ENCODE assay signal across 18 cellular contexts in the genomic region with DNA sequence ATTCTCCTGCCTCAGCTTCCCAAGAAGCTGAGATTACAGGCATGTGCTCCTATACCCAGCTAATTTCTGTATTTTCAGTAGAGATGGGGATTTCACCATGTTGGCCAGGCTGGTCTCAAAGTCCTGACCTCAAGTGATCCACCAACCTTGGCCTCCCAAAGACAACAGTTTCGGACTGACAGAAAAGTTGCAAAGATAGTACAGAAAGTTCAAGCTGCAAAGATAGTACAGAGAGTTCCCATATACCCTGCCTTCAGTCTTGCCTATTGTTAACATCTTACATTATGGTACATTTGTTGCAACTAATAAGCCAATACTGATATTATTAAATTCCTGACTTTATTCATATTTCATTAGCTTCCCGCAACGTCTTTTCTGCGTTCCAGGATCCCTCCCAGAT.
A peak's percentile ranks its signal among the peaks of the same experiment; 100 is the strongest.
DNase-seq lines count a peak whose midpoint lies in the region; ATAC-seq, FAIRE-seq and TF ChIP-seq lines count a peak whose summit lies in the region.
"Had no signal": no experiment of that assay in that cellular context is flagged by ENCODE, and none has a peak within 500 bp of the region (broad histone marks: within the 10 kb centered on the region; RNA-seq: fewer than 3 reads in every experiment).

No MANE protein-coding gene starts in this region.

- H3K9me3 ChIP-seq in testis: no peaks in the 10 kb centered on the region
- no peaks in the 10 kb centered on the region for H3K9me3 ChIP-seq in right cardiac atrium (ENCODE audit: control insufficient read depth, low read length)
- H3K9me3 ChIP-seq: BLaER1 had no signal

- peaks cover 5% of the 10 kb centered on the region for H3K4me1 Mint-ChIP-seq in activated T-helper 2 cell treated with anti-CD3 and anti-CD28 coated beads, Interferon-gamma antibody, Interleukin-2, Interleukin-4, amounts not matched to agents 10 μg/mL and 5 μg/mL and 100 μg/mL, durations not matched to agents 14 hours and 24 hours and 36 hours (ENCODE audit: low read depth)
- H3K4me1 Mint-ChIP-seq: CD4-positive, alpha-beta memory T cell had no signal

- H3K27me3 ChIP-seq in testis: no peaks in the 10 kb centered on the region
- no peaks in the 10 kb centered on the region for H3K27me3 ChIP-seq in right cardiac atrium (ENCODE audit: control insufficient read depth, insufficient read depth)
- H3K27me3 ChIP-seq: BLaER1 had no signal

- H3K4me1 ChIP-seq in testis (no peaks in the 10 kb centered on the region), right cardiac atrium (ENCODE audit: control insufficient read depth, insufficient read depth, low read length) (no peaks in the 10 kb centered on the region)

- no peak overlapping the region for H3K27ac Mint-ChIP-seq in activated T-helper 2 cell treated with anti-CD3 and anti-CD28 coated beads, Interferon-gamma antibody, Interleukin-2, Interleukin-4, amounts not matched to agents 10 μg/mL and 5 μg/mL and 100 μg/mL, durations not matched to agents 14 hours and 24 hours and 36 hours
- H3K27ac Mint-ChIP-seq: CD14-positive monocyte; CD4-positive, alpha-beta memory T cell; H9 had no signal

- H3K4me3 Mint-ChIP-seq in activated T-helper 2 cell treated with anti-CD3 and anti-CD28 coated beads, Interferon-gamma antibody, Interleukin-2, Interleukin-4, amounts not matched to agents 10 μg/mL and 5 μg/mL and 100 μg/mL, durations not matched to agents 14 hours and 24 hours and 36 hours (ENCODE audit: low read depth): no peak overlapping the region
- H3K4me3 Mint-ChIP-seq: CD14-positive monocyte; CD4-positive, alpha-beta memory T cell; H9 had no signal

- H3K27me3 Mint-ChIP-seq in activated T-helper 2 cell treated with anti-CD3 and anti-CD28 coated beads, Interferon-gamma antibody, Interleukin-2, Interleukin-4, amounts not matched to agents 10 μg/mL and 5 μg/mL and 100 μg/mL, durations not matched to agents 14 hours and 24 hours and 36 hours (ENCODE audit: low read depth): peaks cover 9% of the 10 kb centered on the region
- H3K27me3 Mint-ChIP-seq: CD4-positive, alpha-beta memory T cell had no signal

- TF ChIP-seq CTCF in testis (IDR thresholded peaks at IDR 0.05): no peak

- WGBS in testis, 2 donors: 48 to 81% methylated on average over 4 of the region's 4 CpGs
- WGBS in right cardiac atrium: 96% methylated on average over 4 of the region's 4 CpGs

- H3K9me3 Mint-ChIP-seq in activated T-helper 2 cell treated with anti-CD3 and anti-CD28 coated beads, Interferon-gamma antibody, Interleukin-2, Interleukin-4, amounts not matched to agents 10 μg/mL and 5 μg/mL and 100 μg/mL, durations not matched to agents 14 hours and 24 hours and 36 hours: no peaks in the 10 kb centered on the region
- H3K9me3 Mint-ChIP-seq: CD4-positive, alpha-beta memory T cell; H9 had no signal

- peak; percentile 64 for FAIRE-seq in GM18507 (lab: Jason Lieb, UNC)
- FAIRE-seq in HTR-8/SVneo (lab: Jason Lieb, UNC): peak; percentile 76
- FAIRE-seq: A204.1, H1 had no signal

- H3K27ac ChIP-seq in testis (no peak overlapping the region), right cardiac atrium (ENCODE audit: low read length) (no peak overlapping the region)
- H3K27ac ChIP-seq: BLaER1 had no signal

- no peaks in the 10 kb centered on the region for H3K36me3 Mint-ChIP-seq in activated T-helper 2 cell treated with anti-CD3 and anti-CD28 coated beads, Interferon-gamma antibody, Interleukin-2, Interleukin-4, amounts not matched to agents 10 μg/mL and 5 μg/mL and 100 μg/mL, durations not matched to agents 14 hours and 24 hours and 36 hours (ENCODE audit: low read depth)
- H3K36me3 Mint-ChIP-seq: CD14-positive monocyte; CD4-positive, alpha-beta memory T cell had no signal

- no peaks in the 10 kb centered on the region for H3K36me3 ChIP-seq in testis (ENCODE audit: low read depth, missing control alignments)
- H3K36me3 ChIP-seq: BLaER1 had no signal

- H3K4me3 ChIP-seq in testis (no peak overlapping the region), right cardiac atrium (ENCODE audit: low read length) (no peak overlapping the region)
- H3K4me3 ChIP-seq: BLaER1 had no signal

- TF ChIP-seq POLR2A in testis (IDR thresholded peaks at IDR 0.05): no peak

- intact Hi-C loops in testis (cut with DNase I; ENCODE audit: low total_unique reads): no loop called here
- intact Hi-C loops in right cardiac atrium (cut with DNase I): loop anchor here in 1 of 4 donors (10.0 kb wide), 1 partner anchor 163 kb away; no protein-coding TSS in a partner anchor
- intact Hi-C loops in activated T-helper 2 cell treated with anti-CD3 and anti-CD28 coated beads, Interferon-gamma antibody, Interleukin-2, Interleukin-4, amounts not matched to agents 10 μg/mL and 5 μg/mL and 100 μg/mL, durations not matched to agents 14 hours and 24 hours and 36 hours (cut with micrococcal nuclease): loop anchor here (10.0 kb wide), 1 partner anchor 343 kb away; the partner anchor contains the start of genes APOO and CXorf58

- no peak for DNase-seq in GM18507 (ENCODE audit: extremely low spot score, insufficient read length, low read depth)
- no peak for DNase-seq in HTR-8/SVneo (ENCODE audit: insufficient read length, low spot score)
- DNase-seq in testis: peak; percentile 30
- no peak for DNase-seq in glomerular visceral epithelial cell (ENCODE audit: extremely low spot score)
- no peak for DNase-seq in right cardiac atrium
- no peak for DNase-seq in activated T-helper 2 cell treated with anti-CD3 and anti-CD28 coated beads, Interferon-gamma antibody, Interleukin-2, Interleukin-4, amounts not matched to agents 10 μg/mL and 5 μg/mL and 100 μg/mL, durations not matched to agents 14 hours and 24 hours and 36 hours (ENCODE audit: low spot score)
- DNase-seq: CD4-positive, alpha-beta memory T cell; DMS153; DMS79; GDM1; H9; Kasumi-1; KG1 had no signal

- ATAC-seq in GM19023 (IDR thresholded peaks at IDR 0.05; ENCODE audit: unreplicated experiment) (peak; percentile 59), right cardiac atrium (no peak)
